26 cellular contexts compared by ENCODE assay signal in genomic region chr19:29918891-29919290, GRCh38.
"Had no signal": no experiment of that assay in that cellular context is flagged by ENCODE, and none has a peak within 500 bp of the region (broad histone marks: within the 10 kb centered on the region; RNA-seq: fewer than 3 reads in every experiment).

No MANE protein-coding gene starts in this region.

- H3K4me2 ChIP-seq: neural progenitor cell had no signal

- H2AFZ ChIP-seq: neural progenitor cell, parathyroid adenoma had no signal

- H3K27ac ChIP-seq: neural progenitor cell, ovary, parathyroid adenoma, psoas muscle, stomach, thoracic aorta, thyroid gland, tibial nerve, upper lobe of left lung, vagina had no signal

- DNase-seq: naive thymus-derived CD4-positive, alpha-beta T cell; natural killer cell; occipital lobe; ovary; posterior cingulate gyrus; psoas muscle; right cardiac atrium; small intestine; stimulated activated CD4-positive, alpha-beta T cell treated with anti-CD3 and anti-CD28 coated beads, Interleukin-15, amount 100 ng/mL, for 24 hours; stimulated activated CD4-positive, alpha-beta T cell treated with anti-CD3 and anti-CD28 coated beads, Interleukin-2, amount 100 ng/mL, for 24 hours; stimulated activated CD4-positive, alpha-beta T cell treated with anti-CD3 and anti-CD28 coated beads, Interleukin-2, amount 100 ng/mL, for 48 hours; stimulated activated CD4-positive, alpha-beta T cell treated with anti-CD3 and anti-CD28 coated beads, Interleukin-4, amount 100 ng/mL, for 24 hours; stimulated activated naive B cell treated with anti-CD40 and anti-IgM and Interleukin-4, amounts not matched to agents 10 μg/mL and 1 μg/mL and 100 μg/mL, for 72 hours; stimulated activated naive CD4-positive, alpha-beta T cell treated with Interleukin-2 at 50 U/mL for 16 hours; thyroid gland; trophoblast cell; upper lobe of left lung had no signal

- H3K4me3 ChIP-seq: neural progenitor cell, ovary, psoas muscle, stomach, thoracic aorta, thyroid gland, tibial nerve, upper lobe of left lung, vagina had no signal

- H3K27me3 ChIP-seq: neural progenitor cell, ovary, stomach, thyroid gland, tibial nerve, upper lobe of left lung, vagina had no signal

- ATAC-seq: naive thymus-derived CD4-positive, alpha-beta T cell; natural killer cell; psoas muscle; right cardiac atrium; sciatic nerve; stimulated activated effector memory CD8-positive, alpha-beta T cell treated with anti-CD3 and anti-CD28 coated beads, Interleukin-12 subunit alpha, Interleukin-12 subunit beta, amount 100 ng/mL, for 72 hours; stimulated activated naive B cell treated with anti-CD40 and anti-IgM and Interleukin-4, amounts not matched to agents 10 μg/mL and 1 μg/mL and 100 μg/mL, for 72 hours had no signal

- FAIRE-seq: small intestine, urothelium cell line had no signal

- H3K4me1 ChIP-seq: neural progenitor cell, parathyroid adenoma, psoas muscle, stomach, thyroid gland, tibial nerve, vagina had no signal

- H3K9ac ChIP-seq: neural progenitor cell, parathyroid adenoma had no signal

- H3K9me3 ChIP-seq: ovary, psoas muscle, stomach, thoracic aorta, thyroid gland, tibial nerve, upper lobe of left lung, vagina had no signal

- H3K36me3 ChIP-seq: neural progenitor cell, ovary, stomach, thoracic aorta, thyroid gland, tibial nerve, upper lobe of left lung, vagina had no signal

- H3K79me2 ChIP-seq: parathyroid adenoma had no signal
